In genomic region chr11:129973809-129974208, GRCh38 we compare ENCODE assay signal across 17 cellular contexts. TPM values are rescaled to one million over a fixed set of nuclear protein-coding genes. Genes with fewer than 3 reads are reported as not detected.
DNase-seq lines count a peak whose midpoint lies in the region; ATAC-seq, FAIRE-seq and TF ChIP-seq lines count a peak whose summit lies in the region.
"Had no signal": no experiment of that assay in that cellular context is flagged by ENCODE, and none has a peak within 500 bp of the region (broad histone marks: within the 10 kb centered on the region; RNA-seq: fewer than 3 reads in every experiment).

No MANE protein-coding gene starts in this region.

- no peak overlapping the region for H3K4me3 Mint-ChIP-seq in chondrocyte (ENCODE audit: unreplicated experiment)
- H3K4me3 Mint-ChIP-seq in naive thymus-derived CD8-positive, alpha-beta T cell = no peak overlapping the region
- H3K4me3 Mint-ChIP-seq: activated naive CD8-positive, alpha-beta T cell treated with anti-CD3 and anti-CD28 coated beads for 36 hours; T-cell had no signal

- POLR2A ChIA-PET in naive thymus-derived CD8-positive, alpha-beta T cell (lab: Charles Lee) = interaction anchor here (1.8 kb wide), 1 partner anchor 29 kb away, joined by 6 read pairs; the partner anchor contains the start of gene PRDM10

- H3K36me3 Mint-ChIP-seq in chondrocyte (ENCODE audit: low read depth) = peaks cover 2% of the 10 kb centered on the region
- H3K36me3 Mint-ChIP-seq in naive thymus-derived CD8-positive, alpha-beta T cell = peaks cover 0 to 25% (median 7%) of the 10 kb centered on the region in 3 donors

- H3K27me3 Mint-ChIP-seq in chondrocyte (ENCODE audit: low read depth) = no peaks in the 10 kb centered on the region
- no peaks in the 10 kb centered on the region for H3K27me3 Mint-ChIP-seq in naive thymus-derived CD8-positive, alpha-beta T cell
- H3K27me3 Mint-ChIP-seq: activated naive CD8-positive, alpha-beta T cell treated with anti-CD3 and anti-CD28 coated beads for 36 hours; T-cell had no signal

- peak overlapping the region; percentile 53 for H3K27ac Mint-ChIP-seq in chondrocyte (ENCODE audit: unreplicated experiment)
- no peak overlapping the region for H3K27ac Mint-ChIP-seq in naive thymus-derived CD8-positive, alpha-beta T cell
- H3K27ac Mint-ChIP-seq: activated naive CD8-positive, alpha-beta T cell treated with anti-CD3 and anti-CD28 coated beads for 36 hours; T-cell had no signal

- H3K9me3 Mint-ChIP-seq in chondrocyte (ENCODE audit: low read depth) = no peaks in the 10 kb centered on the region
- no peaks in the 10 kb centered on the region for H3K9me3 Mint-ChIP-seq in naive thymus-derived CD8-positive, alpha-beta T cell
- H3K9me3 Mint-ChIP-seq: activated naive CD8-positive, alpha-beta T cell treated with anti-CD3 and anti-CD28 coated beads for 36 hours; T-cell had no signal

- H3K9me3 ChIP-seq in kidney (ENCODE audit: control insufficient read depth in 1 of 2, low read length in 2 of 2) = no peaks in the 10 kb centered on the region
- H3K9me3 ChIP-seq: BE2C, mucosa of descending colon had no signal

- H3K4me1 Mint-ChIP-seq in chondrocyte (ENCODE audit: low read depth) = peaks cover 16% of the 10 kb centered on the region
- peaks cover 6 to 36% (median 18%) of the 10 kb centered on the region in 4 donors for H3K4me1 Mint-ChIP-seq in naive thymus-derived CD8-positive, alpha-beta T cell

- H3K9ac ChIP-seq in kidney (ENCODE audit: low read length in 2 of 2) = peak overlapping the region in 1 of 2 donors; percentile 24

- H3K4me3 ChIP-seq in kidney (ENCODE audit: low read length in 2 of 2) = no peak overlapping the region
- no peak overlapping the region for H3K4me3 ChIP-seq in retinal pigment epithelial cell (ENCODE audit: low read length)
- H3K4me3 ChIP-seq: K562, mucosa of descending colon had no signal

- H3K36me3 ChIP-seq in kidney (ENCODE audit: control insufficient read depth in 1 of 2, insufficient read depth in 2 of 2, low read length in 2 of 2) = no peaks in the 10 kb centered on the region
- H3K36me3 ChIP-seq: BE2C had no signal

- peaks cover 5 to 16% of the 10 kb centered on the region in 2 donors for H3K4me1 ChIP-seq in kidney (ENCODE audit: control insufficient read depth in 1 of 2, insufficient read depth in 1 of 2, low read depth in 1 of 2, low read length in 2 of 2)
- H3K4me1 ChIP-seq: BE2C had no signal

- DNase-seq in HuH-7.5 (ENCODE audit: low spot score) = peak; percentile 38
- no peak for DNase-seq in chondrocyte (ENCODE audit: low spot score)
- DNase-seq in kidney = peak; percentile 87
- peak; percentile 83 for DNase-seq in retinal pigment epithelial cell (ENCODE audit: low read depth)
- no peak for DNase-seq in HT-29 (ENCODE audit: low spot score)
- no peak for DNase-seq in frontal cortex (ENCODE audit: low spot score in 2 of 2)
- no peak for DNase-seq in naive thymus-derived CD8-positive, alpha-beta T cell
- DNase-seq: activated naive CD8-positive, alpha-beta T cell treated with anti-CD3 and anti-CD28 coated beads for 36 hours; BE2C; hippocampal formation; mucosa of descending colon; NCI-H1436; posterior cingulate gyrus; T-cell had no signal

- intact Hi-C loops in kidney (cut with DNase I) = no loop called here

- no peak for ATAC-seq in naive thymus-derived CD8-positive, alpha-beta T cell
- ATAC-seq in GM18873 (IDR thresholded peaks at IDR 0.05; ENCODE audit: low FRiP score, unreplicated experiment) = no peak
- ATAC-seq: K562, mucosa of descending colon, T-cell had no signal

- TF ChIP-seq CTCF in chondrocyte (IDR thresholded peaks at IDR 0.05) (no peak), kidney (IDR thresholded peaks at IDR 0.05; ENCODE audit: borderline replicate concordance, extremely low read depth, insufficient read depth) (no peak), retinal pigment epithelial cell (conservative IDR thresholded peaks at IDR 0.05; ENCODE audit: low read depth, low read length) (no peak)

- peak overlapping the region; percentile 51 to 54 for H3K27ac ChIP-seq in kidney (ENCODE audit: low read depth in 2 of 2, low read length in 2 of 2)
- H3K27ac ChIP-seq: epithelial cell of prostate had no signal

- FAIRE-seq in kidney (lab: Jason Lieb, UNC) (no peak), frontal cortex (lab: Jason Lieb, UNC) (no peak)
- FAIRE-seq: K562 had no signal

RNA-seq across cellular contexts. Expression of gene PRDM10, which starts 28.8 kb away (rescaled TPM):
- total RNA-seq in chondrocyte (7.6 to 13.1 TPM (median 8.2 TPM) in 3 replicates), kidney (8.0 TPM), frontal cortex (11.4 TPM)
- polyA plus RNA-seq in kidney (ENCODE audit: insufficient read depth, low read depth, low replicate concordance) = 1.5 TPM
- total RNA-seq in HT-29 (2014; rRNA removed; shearing (Covaris generic)) = 10.4 and 17.7 TPM in 2 replicates
- 10 to 100 TPM; 13.6 to 16.5 TPM for total RNA-seq in naive thymus-derived CD8-positive, alpha-beta T cell
- 1 to 10 TPM in 2 of 3 donors, under 1 TPM in 1; 0.87 to 3.7 (median 1.9) TPM for polyA plus RNA-seq in naive thymus-derived CD8-positive, alpha-beta T cell

Comparison
In these comparisons a context has a peak if more than half of its experiments do, and no peak if none do; other contexts are left out.
1. DNase-seq: peak in HuH-7.5 (single experiment), kidney (single experiment) and retinal pigment epithelial cell (single experiment); none in chondrocyte (single experiment), HT-29 (single experiment), frontal cortex (0 of 2) and naive thymus-derived CD8-positive, alpha-beta T cell (0 of 10).